1 cellular context compared by ENCODE assay signal in genomic region chr3:137471130-137471529, GRCh38.
TF ChIP-seq lines count a peak whose summit lies in the region.

No MANE protein-coding gene starts in this region.

TF ChIP-seq in GM12878, 131 proteins besides CTCF, POLR2A, EP300 and RAD21 (continued from another document):
- TF ChIP-seq RELB (IDR thresholded peaks at IDR 0.05; ENCODE audit: low read depth) (peak; percentile 75; the same call in 1 of the 2 replicates), ZNF687 (IDR thresholded peaks at IDR 0.05) (peak; percentile 66; the same call in 1 of the 2 replicates), SREBF2 (IDR thresholded peaks at IDR 0.05; ENCODE audit: low read length) (no peak), HSF1 (IDR thresholded peaks at IDR 0.05; ENCODE audit: low read depth, low read length) (no peak), POU2F2 (IDR thresholded peaks at IDR 0.05; ENCODE audit: borderline replicate concordance, low read depth, low read length) (peak; percentile 41; the same call in 1 of the 3 replicates), WRNIP1 (IDR thresholded peaks at IDR 0.05; ENCODE audit: borderline replicate concordance, low read depth, low read length) (no peak), ESRRA (IDR thresholded peaks at IDR 0.05; ENCODE audit: low read length) (no peak), TBL1XR1 (IDR thresholded peaks at IDR 0.05; ENCODE audit: low read depth, low read length) (no peak), GATAD2B (conservative IDR thresholded peaks at IDR 0.05; ENCODE audit: low read depth) (no peak), SPI1 (IDR thresholded peaks at IDR 0.05; ENCODE audit: borderline replicate concordance, insufficient read depth, low read depth, low read length) (no peak), REST (IDR thresholded peaks at IDR 0.05; ENCODE audit: low read depth, low read length) (no peak), RUNX3 (IDR thresholded peaks at IDR 0.05; ENCODE audit: low read length) (peak; percentile 56; the same call in 1 of the 2 replicates), ELK1 (IDR thresholded peaks at IDR 0.05; ENCODE audit: low read depth, low read length) (no peak), E4F1 (IDR thresholded peaks at IDR 0.05; ENCODE audit: borderline replicate concordance, partially characterized antibody) (no peak), MTA3 (IDR thresholded peaks at IDR 0.05; ENCODE audit: borderline replicate concordance, low read length) (no peak), NKRF (conservative IDR thresholded peaks at IDR 0.05) (no peak), RELA (IDR thresholded peaks at IDR 0.05; ENCODE audit: borderline replicate concordance, partially characterized antibody) (peak; percentile 62), ATF2 (IDR thresholded peaks at IDR 0.05; ENCODE audit: low read length) (no peak), PML (IDR thresholded peaks at IDR 0.05; ENCODE audit: low read length) (no peak), IKZF1 (conservative IDR thresholded peaks at IDR 0.05) (0 out of 2 replicates have a peak, but pooled peaks have one; percentile 22), NFIC (IDR thresholded peaks at IDR 0.05; ENCODE audit: low read depth, low read length) (peak; percentile 57; the same call in 1 of the 2 replicates), DPF2 (IDR thresholded peaks at IDR 0.05) (no peak), MEF2A (IDR thresholded peaks at IDR 0.05; ENCODE audit: insufficient read depth, low read depth, low read length) (0 out of 2 replicates have a peak, but pooled peaks have one; percentile 34), MYC (IDR thresholded peaks at IDR 0.05; ENCODE audit: insufficient read depth, insufficient read length, insufficient replicate concordance, low read length, severe bottlenecking) (no peak)
TF ChIP-seq in GM12878: peak in this region for 9.
